8 cellular contexts compared by ENCODE assay signal in the genomic region with DNA sequence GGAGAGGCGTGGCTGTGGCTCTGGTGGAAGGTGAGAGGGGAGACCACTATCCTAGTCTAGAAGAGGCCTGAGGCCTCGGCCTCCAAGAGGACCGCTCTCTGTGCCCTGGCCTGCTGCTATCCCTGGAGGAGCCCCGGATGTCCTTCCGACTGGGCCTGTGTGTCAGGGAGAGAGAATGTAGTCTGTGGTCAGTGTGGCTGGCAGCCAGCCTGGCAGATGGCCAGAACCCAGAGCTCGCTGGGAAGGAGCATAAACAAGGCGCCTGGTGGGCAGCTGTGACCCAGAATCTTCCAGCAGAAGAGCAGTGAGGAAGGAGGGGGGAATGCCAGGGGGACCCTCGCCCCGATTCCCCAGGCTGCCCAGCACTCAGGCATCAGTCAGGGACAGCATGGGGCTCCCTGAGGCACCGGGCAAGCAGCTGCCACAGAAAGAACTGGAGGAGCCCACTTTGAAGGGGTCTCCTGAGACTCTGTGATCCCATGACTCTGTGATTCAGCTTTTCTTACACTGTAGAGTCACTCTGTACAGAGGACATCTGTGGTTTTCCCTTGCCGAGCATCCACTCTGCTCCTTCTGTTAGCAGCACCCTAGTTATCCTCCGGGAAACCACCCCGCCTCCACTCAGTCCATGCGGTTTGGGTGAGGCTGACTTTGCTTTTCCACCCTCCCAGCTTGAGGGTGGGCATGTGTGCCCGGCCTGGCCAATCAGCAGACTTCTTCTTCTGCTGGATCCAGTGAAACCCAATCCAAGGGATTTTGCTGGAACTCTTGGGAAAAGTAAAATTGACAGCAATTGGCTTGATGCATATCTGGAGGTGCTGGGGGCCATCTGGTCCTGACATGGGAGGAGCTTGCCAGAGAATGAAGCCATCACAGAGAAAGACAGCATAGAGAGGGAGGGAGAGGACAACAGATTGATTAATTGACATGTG. TPM values are rescaled to one million over a fixed set of nuclear protein-coding genes. Genes with fewer than 3 reads are reported as not detected.
DNase-seq lines count a peak whose midpoint lies in the region; ATAC-seq, FAIRE-seq and TF ChIP-seq lines count a peak whose summit lies in the region.

No MANE protein-coding gene starts in this region.

- H3K27me3 Mint-ChIP-seq in activated T-cell treated with anti-CD3 and anti-CD28 coated beads, Interleukin-2, amount 50 U/mL, for 24 hours: peaks cover 47% of the 10 kb centered on the region

- DNase-seq in activated T-cell treated with anti-CD3 and anti-CD28 coated beads, Interleukin-2, amount 50 U/mL, for 24 hours: no peak
- DNase-seq in activated T-cell treated with anti-CD3 and anti-CD28 coated beads for 4 hours: no peak
- peak; percentile 99 for DNase-seq in RCC 7860 (ENCODE audit: low spot score)
- DNase-seq in lower leg skin (ENCODE audit: low spot score in 2 of 2): peak; percentile 75 to 95
- no peak for DNase-seq in stimulated activated CD4-positive, alpha-beta T cell treated with anti-CD3 and anti-CD28 coated beads, Interleukin-1b, Interleukin-23, amount 100 ng/mL, for 48 hours

- ATAC-seq in HG02840 (IDR thresholded peaks at IDR 0.05; ENCODE audit: low FRiP score, unreplicated experiment): no peak

- peaks cover 11% of the 10 kb centered on the region for H3K4me1 Mint-ChIP-seq in activated T-cell treated with anti-CD3 and anti-CD28 coated beads, Interleukin-2, amount 50 U/mL, for 24 hours (ENCODE audit: low read depth)

- no peak overlapping the region for H3K4me3 ChIP-seq in ectodermal cell (ENCODE audit: insufficient read depth, low read depth, low read length)
- H3K4me3 ChIP-seq in lower leg skin (ENCODE audit: low read depth, poor library complexity, severe bottlenecking): no peak overlapping the region
- peak overlapping the region; percentile 9 to 54 for H3K4me3 ChIP-seq in stomach smooth muscle (ENCODE audit: low read length in 2 of 2)

- no peak for TF ChIP-seq CTCF in lower leg skin (IDR thresholded peaks at IDR 0.05)

- WGBS in ectodermal cell, 2 experiments: 58% methylated on average over 15 of the region's 15 CpGs
- WGBS in lower leg skin, 2 donors: 28 to 36% methylated on average over 15 of the region's 15 CpGs

- H3K36me3 ChIP-seq in ectodermal cell (ENCODE audit: control insufficient read depth, insufficient read depth, low read length) (no peaks in the 10 kb centered on the region), stomach smooth muscle (ENCODE audit: control insufficient read depth in 2 of 2, insufficient read depth in 2 of 2, low read length in 2 of 2) (no peaks in the 10 kb centered on the region)

- no peaks in the 10 kb centered on the region for H3K9me3 Mint-ChIP-seq in activated T-cell treated with anti-CD3 and anti-CD28 coated beads, Interleukin-2, amount 50 U/mL, for 24 hours

- no peak overlapping the region for H3K4me3 Mint-ChIP-seq in activated T-cell treated with anti-CD3 and anti-CD28 coated beads, Interleukin-2, amount 50 U/mL, for 24 hours

- TF ChIP-seq POLR2A in lower leg skin (IDR thresholded peaks at IDR 0.05): no peak

- FAIRE-seq in RCC 7860 (lab: Jason Lieb, UNC): peak; percentile 98

- peak overlapping the region; percentile 29 for H3K27ac Mint-ChIP-seq in activated T-cell treated with anti-CD3 and anti-CD28 coated beads, Interleukin-2, amount 50 U/mL, for 24 hours

- intact Hi-C loops in lower leg skin (cut with DNase I; ENCODE audit: low total_unique reads): no loop called here

- H3K27me3 ChIP-seq in ectodermal cell (ENCODE audit: control insufficient read depth, insufficient read depth, low read length, poor library complexity, severe bottlenecking): no peaks in the 10 kb centered on the region
- no peaks in the 10 kb centered on the region for H3K27me3 ChIP-seq in stomach smooth muscle (ENCODE audit: control insufficient read depth in 1 of 2, insufficient read depth in 2 of 2, low read length in 2 of 2)

- H3K27ac ChIP-seq in ectodermal cell (ENCODE audit: insufficient read depth, low read depth, low read length, poor library complexity, severe bottlenecking): peak overlapping the region; percentile 79
- H3K27ac ChIP-seq in stomach smooth muscle (ENCODE audit: low read length): peak overlapping the region; percentile 64

- peaks cover 25% of the 10 kb centered on the region for H3K4me1 ChIP-seq in ectodermal cell (ENCODE audit: control insufficient read depth, insufficient read depth, low read length)
- peaks cover 13% of the 10 kb centered on the region for H3K4me1 ChIP-seq in stomach smooth muscle (ENCODE audit: control insufficient read depth, insufficient read depth, low read length)

- H3K9ac ChIP-seq in stomach smooth muscle (ENCODE audit: low read length in 2 of 2): peak overlapping the region; percentile 52 to 69

- H3K9me3 ChIP-seq in ectodermal cell (ENCODE audit: control insufficient read depth, low read length): no peaks in the 10 kb centered on the region
- H3K9me3 ChIP-seq in stomach smooth muscle (ENCODE audit: control insufficient read depth in 2 of 2, low read length in 2 of 2): no peaks in the 10 kb centered on the region

- no peaks in the 10 kb centered on the region for H3K36me3 Mint-ChIP-seq in activated T-cell treated with anti-CD3 and anti-CD28 coated beads, Interleukin-2, amount 50 U/mL, for 24 hours (ENCODE audit: low read depth)

RNA-seq across cellular contexts. Expression of gene PWWP2A, which starts 46.2 kb away (rescaled TPM):
- polyA plus RNA-seq in ectodermal cell (2013, experiment 1 of 4): 25.7 TPM
- polyA plus RNA-seq in ectodermal cell (2013, experiment 2 of 4): 32.6 TPM
- polyA plus RNA-seq in ectodermal cell (2013, experiment 3 of 4): 23.5 TPM
- polyA plus RNA-seq in ectodermal cell (2013, experiment 4 of 4): 30.3 TPM
- 10 to 100 TPM; 43.3 to 46.9 (median 46.4) TPM for total RNA-seq in lower leg skin

Comparison
In these comparisons a context has a peak if more than half of its experiments do, and no peak if none do; other contexts are left out.
1. DNase-seq: peak in RCC 7860 (single experiment) and lower leg skin (2 of 2); none in activated T-cell treated with anti-CD3 and anti-CD28 coated beads, Interleukin-2, amount 50 U/mL, for 24 hours (single experiment), activated T-cell treated with anti-CD3 and anti-CD28 coated beads for 4 hours (single experiment) and stimulated activated CD4-positive, alpha-beta T cell treated with anti-CD3 and anti-CD28 coated beads, Interleukin-1b, Interleukin-23, amount 100 ng/mL, for 48 hours (single experiment).
2. H3K4me3 ChIP-seq: peak in stomach smooth muscle (2 of 2); none in ectodermal cell (single experiment) and lower leg skin (single experiment).